In the genomic region with DNA sequence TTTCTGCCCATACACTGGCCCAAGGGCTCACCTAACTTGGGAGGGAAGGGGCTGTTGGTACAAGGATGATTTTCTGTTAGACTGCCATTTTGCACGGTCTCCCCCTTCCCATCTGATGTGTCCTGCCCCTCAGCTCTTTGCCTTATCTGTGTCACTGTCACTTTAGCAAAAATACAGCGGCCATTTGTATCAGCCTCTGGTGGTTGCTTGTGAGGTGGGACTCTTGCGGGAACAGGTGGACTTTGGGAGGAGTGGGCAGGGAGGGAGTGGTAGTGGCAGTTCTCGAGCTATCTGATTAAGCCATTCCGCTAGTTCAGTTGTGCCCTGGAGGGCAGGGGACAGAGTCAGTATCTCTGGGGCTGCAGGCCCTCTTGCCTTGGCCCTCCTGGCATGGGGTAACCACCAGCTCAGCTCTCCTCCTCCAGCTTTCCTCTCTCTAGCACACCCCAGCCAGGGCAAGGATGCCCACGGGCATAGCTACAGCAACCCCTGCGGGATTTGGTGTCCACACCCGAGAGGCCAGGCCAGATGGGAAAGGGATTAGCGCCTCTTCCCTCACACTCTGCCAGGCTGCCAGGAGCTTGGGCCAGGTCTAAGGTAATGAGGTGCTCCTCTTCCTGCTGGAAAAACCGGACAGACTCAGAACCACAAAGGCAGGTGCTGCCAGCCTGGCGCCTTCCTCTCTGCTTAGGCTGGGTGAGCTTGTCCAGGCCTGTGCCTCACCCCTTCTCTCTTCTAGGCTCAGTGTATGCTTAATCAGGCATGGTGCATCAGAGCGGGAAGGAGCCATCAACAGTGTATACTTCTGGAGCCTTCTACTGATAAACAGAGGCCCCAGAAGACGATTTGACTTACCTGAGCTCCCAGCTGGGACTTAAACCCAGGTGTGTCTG, we compare ENCODE assay signal across 12 cellular contexts. TPM values are rescaled to one million over a fixed set of nuclear protein-coding genes. Genes with fewer than 3 reads are reported as not detected.
DNase-seq lines count a peak whose midpoint lies in the region; ATAC-seq and TF ChIP-seq lines count a peak whose summit lies in the region.
"Had no signal": no experiment of that assay in that cellular context is flagged by ENCODE, and none has a peak within 500 bp of the region (broad histone marks: within the 10 kb centered on the region; RNA-seq: fewer than 3 reads in every experiment).

No MANE protein-coding gene starts in this region.

- no peak overlapping the region for H4K5ac ChIP-seq in H9 (ENCODE audit: insufficient read length, low read depth, low read length)

- peaks cover 3% of the 10 kb centered on the region; the same call in 1 of the 2 replicates for H3K4me1 ChIP-seq in H9 (ENCODE audit: insufficient read depth, low read length)

- no peak overlapping the region for H3K18ac ChIP-seq in H9 (ENCODE audit: insufficient read length, low read depth, low read length)

- no peaks in the 10 kb centered on the region for H3K79me1 ChIP-seq in H9 (ENCODE audit: insufficient read depth, low read depth, low read length, poor library complexity, severe bottlenecking)

- H3K4me2 ChIP-seq in H9 (ENCODE audit: insufficient read depth, insufficient read length, low read length): no peak overlapping the region

- no peaks in the 10 kb centered on the region for H3K9me3 Mint-ChIP-seq in stimulated activated effector memory CD8-positive, alpha-beta T cell treated with anti-CD3 and anti-CD28 coated beads, Interleukin-12 subunit alpha, Interleukin-12 subunit beta, amount 100 ng/mL, for 72 hours
- no peaks in the 10 kb centered on the region for H3K9me3 Mint-ChIP-seq in H9

- H3K79me2 ChIP-seq in H9 (ENCODE audit: insufficient read depth, low read length): no peaks in the 10 kb centered on the region

- no peak overlapping the region for H2BK120ac ChIP-seq in H9 (ENCODE audit: low read depth, low read length, poor library complexity, severe bottlenecking)

- TF ChIP-seq CTCF in H9 (conservative IDR thresholded peaks at IDR 0.05) (no peak), GM10266 (IDR thresholded peaks at IDR 0.05; ENCODE audit: control insufficient read depth, insufficient read depth, low read depth, missing control alignments) (no peak)

- H3K27ac ChIP-seq in H9 (ENCODE audit: insufficient read length, low read depth, low read length): no peak overlapping the region

- H4K91ac ChIP-seq in H9 (ENCODE audit: insufficient read length, low read depth, low read length): no peak overlapping the region

- ATAC-seq in stimulated activated effector memory CD8-positive, alpha-beta T cell treated with anti-CD3 and anti-CD28 coated beads, Interleukin-12 subunit alpha, Interleukin-12 subunit beta, amount 100 ng/mL, for 72 hours: peak; percentile 18
- ATAC-seq: gastrocnemius medialis had no signal

- peaks cover 9% of the 10 kb centered on the region for H3K27me3 Mint-ChIP-seq in H9 (ENCODE audit: low read depth)

- no peak overlapping the region for H3K56ac ChIP-seq in H9 (ENCODE audit: insufficient read length, low read depth, low read length)

- no CpG with 5 or more reads among the region's 13 CpGs for WGBS in H9 (ENCODE audit: extremely low coverage, insufficient read length, low lambda C conversion rate)

- H3K9ac ChIP-seq in H9 (ENCODE audit: extremely low read depth, insufficient read length, low read length): no peak overlapping the region

- no peak overlapping the region for H2BK15ac ChIP-seq in H9 (ENCODE audit: low read depth, low read length)

- peaks cover 69% of the 10 kb centered on the region for H3K4me1 Mint-ChIP-seq in stimulated activated effector memory CD8-positive, alpha-beta T cell treated with anti-CD3 and anti-CD28 coated beads, Interleukin-12 subunit alpha, Interleukin-12 subunit beta, amount 100 ng/mL, for 72 hours
- peaks cover 15 to 24% of the 10 kb centered on the region in 2 experiments for H3K4me1 Mint-ChIP-seq in H9

- H3K36me3 Mint-ChIP-seq in stimulated activated effector memory CD8-positive, alpha-beta T cell treated with anti-CD3 and anti-CD28 coated beads, Interleukin-12 subunit alpha, Interleukin-12 subunit beta, amount 100 ng/mL, for 72 hours: peaks cover 100% of the 10 kb centered on the region
- peaks cover 13 to 38% (median 29%) of the 10 kb centered on the region in 3 experiments; a peak in 6 of 7 replicates for H3K36me3 Mint-ChIP-seq in H9 (ENCODE audit: insufficient read depth in 1 of 3, low read depth in 3 of 3)

- H3T11ph ChIP-seq in H9 (ENCODE audit: low read length): no peak overlapping the region

- no peak overlapping the region for H2AK5ac ChIP-seq in H9 (ENCODE audit: insufficient read length, low read length)

- no peak overlapping the region for H3K14ac ChIP-seq in H9 (ENCODE audit: insufficient read depth, low read length)

- peaks cover 2% of the 10 kb centered on the region for H4K20me1 ChIP-seq in H9 (ENCODE audit: control insufficient read depth, insufficient read depth, insufficient read length)

- H3K23me2 ChIP-seq in H9 (ENCODE audit: insufficient read length, low read depth, low read length, poor library complexity, severe bottlenecking): no peaks in the 10 kb centered on the region

- no peak overlapping the region for H2BK12ac ChIP-seq in H9 (ENCODE audit: insufficient read length, low read depth, low read length)

- H3K9me3 ChIP-seq in H9 (ENCODE audit: control insufficient read depth, low read depth, low read length): no peaks in the 10 kb centered on the region
- H3K9me3 ChIP-seq: gastrocnemius medialis had no signal

- no peak overlapping the region for H2AFZ ChIP-seq in H9 (ENCODE audit: low read length)

- DNase-seq in NCI-H2196 (lab: John Stamatoyannopoulos, UW; ENCODE audit: unreplicated experiment) (peak; percentile 22), NCI-H2196 treated with DMSO at 0.1 percent for 48 hours (lab: John Stamatoyannopoulos, UW; ENCODE audit: unreplicated experiment) (no peak), NCI-H524 treated with DMSO at 0.1 percent for 48 hours (lab: John Stamatoyannopoulos, UW) (peak; percentile 62), cerebellum (ENCODE audit: low spot score) (peak; percentile 74), H9 (no peak), GM10266 (ENCODE audit: extremely low spot score) (no peak)
- no peak for DNase-seq in stimulated activated effector memory CD8-positive, alpha-beta T cell treated with anti-CD3 and anti-CD28 coated beads, Interleukin-12 subunit alpha, Interleukin-12 subunit beta, amount 100 ng/mL, for 72 hours (ENCODE audit: low spot score in 2 of 2)
- no peak for DNase-seq in stimulated activated CD4-positive, alpha-beta T cell treated with anti-CD3 and anti-CD28 coated beads, Interleukin-4, amount 100 ng/mL, for 1 hour
- DNase-seq: activated effector memory CD4-positive, alpha-beta T cell treated with Interleukin-2 at 50 U/mL for 16 hours; gastrocnemius medialis; IMR-90; SHP77 had no signal

- no peak overlapping the region for H2BK5ac ChIP-seq in H9 (ENCODE audit: insufficient read length, low read length)

- H3K4me3 Mint-ChIP-seq in stimulated activated effector memory CD8-positive, alpha-beta T cell treated with anti-CD3 and anti-CD28 coated beads, Interleukin-12 subunit alpha, Interleukin-12 subunit beta, amount 100 ng/mL, for 72 hours: no peak overlapping the region
- H3K4me3 Mint-ChIP-seq in H9: no peak overlapping the region

- no peak overlapping the region for H3K4ac ChIP-seq in H9 (ENCODE audit: low read depth, low read length)

- H3K27ac Mint-ChIP-seq in stimulated activated effector memory CD8-positive, alpha-beta T cell treated with anti-CD3 and anti-CD28 coated beads, Interleukin-12 subunit alpha, Interleukin-12 subunit beta, amount 100 ng/mL, for 72 hours: peak overlapping the region; percentile 92
- H3K27ac Mint-ChIP-seq in H9: no peak overlapping the region

- no peak overlapping the region for H4K8ac ChIP-seq in H9 (replicated peaks; ENCODE audit: insufficient read length, low read depth, low read length)

- no peak overlapping the region for H3K23ac ChIP-seq in H9 (ENCODE audit: insufficient read length, low read depth, low read length)

- no peak overlapping the region for H2BK20ac ChIP-seq in H9 (ENCODE audit: low read depth, low read length, poor library complexity, severe bottlenecking)

- no peaks in the 10 kb centered on the region for H3K27me3 ChIP-seq in H9 (ENCODE audit: insufficient read depth, low read length)
- H3K27me3 ChIP-seq: gastrocnemius medialis had no signal

RNA-seq across cellular contexts. Expression of a gene that starts 8.7 kb away (rescaled TPM):
- total RNA-seq in cerebellum (7.8 TPM), H9 (2021) (10.6 TPM in 2 replicates)

RNA-seq across cellular contexts. Expression of a gene that starts 23.0 kb away (rescaled TPM):
- total RNA-seq in cerebellum: 11.9 TPM
- 5.6 and 7.4 TPM in 2 replicates for total RNA-seq in H9 (2021)

RNA-seq across cellular contexts. Expression of a gene that starts 38.0 kb away (rescaled TPM):
- total RNA-seq in cerebellum (12.1 TPM), H9 (2021) (69.3 and 72.1 TPM in 2 replicates)

RNA-seq across cellular contexts. Expression of a gene that starts 56.4 kb away (rescaled TPM):
- not detected for total RNA-seq in cerebellum
- total RNA-seq in H9 (2021): not detected in 2 replicates

Comparison
In these comparisons a context has a peak if more than half of its experiments do, and no peak if none do; other contexts are left out.
1. DNase-seq: peak in NCI-H2196 (single experiment), NCI-H524 treated with DMSO at 0.1 percent for 48 hours (single experiment) and cerebellum (single experiment); none in NCI-H2196 treated with DMSO at 0.1 percent for 48 hours (single experiment), stimulated activated effector memory CD8-positive, alpha-beta T cell treated with anti-CD3 and anti-CD28 coated beads, Interleukin-12 subunit alpha, Interleukin-12 subunit beta, amount 100 ng/mL, for 72 hours (0 of 2), H9 (single experiment), GM10266 (single experiment) and stimulated activated CD4-positive, alpha-beta T cell treated with anti-CD3 and anti-CD28 coated beads, Interleukin-4, amount 100 ng/mL, for 1 hour (single experiment).